Comparison of ENCODE assay signal across 8 cellular contexts in the genomic region with DNA sequence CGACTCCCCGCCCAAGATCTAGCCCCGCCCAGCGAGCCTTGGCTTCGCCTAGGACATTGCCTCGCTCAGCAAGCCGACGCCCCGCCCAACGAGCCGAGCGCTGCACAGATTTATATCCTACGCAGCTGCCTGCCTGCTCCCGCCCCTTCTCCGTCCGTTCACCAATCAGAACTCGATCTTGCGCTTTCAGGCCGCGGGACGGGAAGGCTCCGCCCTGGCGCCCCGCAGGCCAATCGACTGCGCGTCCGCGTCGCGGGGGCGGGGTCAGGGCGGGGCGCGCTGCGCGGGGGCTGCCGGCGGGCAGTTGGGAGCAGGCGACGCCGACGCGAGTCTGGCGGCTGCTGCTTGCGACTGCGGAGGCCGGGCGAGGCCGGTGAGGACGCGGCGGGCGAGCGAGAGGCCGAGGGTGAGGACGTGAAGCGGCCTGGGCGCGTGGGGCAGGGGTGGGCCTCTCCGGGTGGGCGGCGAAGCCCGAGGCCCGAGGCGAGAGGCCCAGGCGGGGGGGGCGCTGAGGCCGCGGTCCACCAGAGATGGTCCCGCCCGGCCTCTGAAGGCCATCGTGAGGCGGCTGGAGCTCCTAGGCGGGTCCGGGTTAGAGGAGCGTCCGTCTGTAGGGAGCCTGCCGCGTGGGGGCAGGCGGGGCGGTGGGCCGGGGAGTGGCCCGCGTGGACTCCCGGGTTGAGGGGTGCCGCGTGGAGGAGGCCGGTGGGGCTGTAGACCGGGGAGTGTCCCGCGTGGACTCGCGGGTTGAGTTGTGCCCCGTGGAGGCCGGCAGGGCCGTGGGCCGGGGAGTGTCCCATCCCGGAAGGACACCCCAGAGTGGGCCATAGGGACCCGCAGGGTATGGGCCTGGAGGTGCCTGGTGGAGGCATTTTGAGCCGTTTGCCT. TPM values are rescaled to one million over a fixed set of nuclear protein-coding genes. Genes with fewer than 3 reads are reported as not detected.
DNase-seq lines count a peak whose midpoint lies in the region; ATAC-seq and TF ChIP-seq lines count a peak whose summit lies in the region.

A gene with protein sequence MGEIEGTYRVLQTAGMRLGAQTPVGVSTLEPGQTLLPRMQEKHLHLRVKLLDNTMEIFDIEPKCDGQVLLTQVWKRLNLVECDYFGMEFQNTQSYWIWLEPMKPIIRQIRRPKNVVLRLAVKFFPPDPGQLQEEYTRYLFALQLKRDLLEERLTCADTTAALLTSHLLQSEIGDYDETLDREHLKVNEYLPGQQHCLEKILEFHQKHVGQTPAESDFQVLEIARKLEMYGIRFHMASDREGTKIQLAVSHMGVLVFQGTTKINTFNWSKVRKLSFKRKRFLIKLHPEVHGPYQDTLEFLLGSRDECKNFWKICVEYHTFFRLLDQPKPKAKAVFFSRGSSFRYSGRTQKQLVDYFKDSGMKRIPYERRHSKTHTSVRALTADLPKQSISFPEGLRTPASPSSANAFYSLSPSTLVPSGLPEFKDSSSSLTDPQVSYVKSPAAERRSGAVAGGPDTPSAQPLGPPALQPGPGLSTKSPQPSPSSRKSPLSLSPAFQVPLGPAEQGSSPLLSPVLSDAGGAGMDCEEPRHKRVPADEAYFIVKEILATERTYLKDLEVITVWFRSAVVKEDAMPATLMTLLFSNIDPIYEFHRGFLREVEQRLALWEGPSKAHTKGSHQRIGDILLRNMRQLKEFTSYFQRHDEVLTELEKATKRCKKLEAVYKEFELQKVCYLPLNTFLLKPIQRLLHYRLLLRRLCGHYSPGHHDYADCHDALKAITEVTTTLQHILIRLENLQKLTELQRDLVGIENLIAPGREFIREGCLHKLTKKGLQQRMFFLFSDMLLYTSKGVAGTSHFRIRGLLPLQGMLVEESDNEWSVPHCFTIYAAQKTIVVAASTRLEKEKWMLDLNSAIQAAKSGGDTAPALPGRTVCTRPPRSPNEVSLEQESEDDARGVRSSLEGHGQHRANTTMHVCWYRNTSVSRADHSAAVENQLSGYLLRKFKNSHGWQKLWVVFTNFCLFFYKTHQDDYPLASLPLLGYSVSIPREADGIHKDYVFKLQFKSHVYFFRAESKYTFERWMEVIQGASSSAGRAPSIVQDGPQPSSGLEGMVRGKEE (plus strand): TSS at position 303 of the 888 bp plus-strand sequence. CDS start 16,823 bp downstream, outside the sequence.

- no peaks in the 10 kb centered on the region for H3K36me3 Mint-ChIP-seq in activated naive CD4-positive, alpha-beta T cell treated with anti-CD3 and anti-CD28 coated beads, Interleukin-2, amount 50 U/mL, for 72 hours

- H3K4me1 ChIP-seq in suprapubic skin: peaks cover 37% of the 10 kb centered on the region

- H3K27ac ChIP-seq in suprapubic skin: peak within 1 kb of the TSS; percentile 83

- peaks cover 24% of the 10 kb centered on the region for H3K36me3 ChIP-seq in suprapubic skin

- TF ChIP-seq EP300 in suprapubic skin (IDR thresholded peaks at IDR 0.05): no peak

- peak within 1 kb of the TSS; percentile 65 to 69 for H3K27ac Mint-ChIP-seq in activated naive CD4-positive, alpha-beta T cell treated with anti-CD3 and anti-CD28 coated beads, Interleukin-2, amount 50 U/mL, for 72 hours

- DNase-seq in NCI-H1105 (lab: John Stamatoyannopoulos, UW) (peak; percentile 97), SKM-1 (lab: John Stamatoyannopoulos, UW; ENCODE audit: unreplicated experiment) (peak; percentile 82), glomerular endothelial cell (ENCODE audit: extremely low read depth, low read depth, low spot score) (peak; percentile 73), occipital lobe (lab: John Stamatoyannopoulos, UW) (peak; percentile 99), suprapubic skin (ENCODE audit: low spot score in 2 of 2) (peak; percentile 100)
- DNase-seq in activated naive CD4-positive, alpha-beta T cell treated with anti-CD3 and anti-CD28 coated beads, Interleukin-2, amount 50 U/mL, for 72 hours (ENCODE audit: low spot score in 2 of 2): peak; percentile 93 to 97

- no peaks in the 10 kb centered on the region for H3K9me3 ChIP-seq in suprapubic skin

- 1% methylated on average over 56 of the region's 101 CpGs for WGBS in suprapubic skin

- H3K4me3 ChIP-seq in suprapubic skin: peak within 1 kb of the TSS; percentile 59

- no peak for TF ChIP-seq CTCF in suprapubic skin (IDR thresholded peaks at IDR 0.05)

- ATAC-seq in HG02642 (IDR thresholded peaks at IDR 0.05; ENCODE audit: poor library complexity, unreplicated experiment): peak; percentile 86
- peak; percentile 90 to 92 for ATAC-seq in activated naive CD4-positive, alpha-beta T cell treated with anti-CD3 and anti-CD28 coated beads, Interleukin-2, amount 50 U/mL, for 72 hours

- H3K9me3 Mint-ChIP-seq in activated naive CD4-positive, alpha-beta T cell treated with anti-CD3 and anti-CD28 coated beads, Interleukin-2, amount 50 U/mL, for 72 hours: no peaks in the 10 kb centered on the region

- TF ChIP-seq POLR2A in GM10847 (IDR thresholded peaks at IDR 0.05; ENCODE audit: extremely low read depth, insufficient read length): peak; percentile 93
- TF ChIP-seq POLR2A in suprapubic skin (IDR thresholded peaks at IDR 0.05): peak; percentile 60 to 70

- H3K27me3 ChIP-seq in suprapubic skin: no peaks in the 10 kb centered on the region

RNA-seq across cellular contexts. Expression of the gene that starts here (rescaled TPM):
- total RNA-seq in activated naive CD4-positive, alpha-beta T cell treated with anti-CD3 and anti-CD28 coated beads, Interleukin-2, amount 50 U/mL, for 72 hours: 10 to 100 TPM; 24.0 to 32.8 TPM
- total RNA-seq in glomerular endothelial cell (27.0 and 28.5 TPM in 2 replicates), occipital lobe (43.7 TPM), suprapubic skin (100 to 1,000 TPM in 2 of 4 donors, 10 to 100 TPM in 2; 70.0 to 185 (median 95.5) TPM)

Comparison
In these comparisons a context has a peak if more than half of its experiments do, and no peak if none do; other contexts are left out.
1. Peak in every context shown above with its lines: DNase-seq, ATAC-seq, H3K4me3 ChIP-seq and H3K27ac ChIP-seq.